11 cellular contexts compared by ENCODE assay signal in genomic region chr17:4640561-4641188, GRCh38. TPM values are rescaled to one million over a fixed set of nuclear protein-coding genes. Genes with fewer than 3 reads are reported as not detected.
A peak's percentile ranks its signal among the peaks of the same experiment; 100 is the strongest.
DNase-seq lines count a peak whose midpoint lies in the region; ATAC-seq and TF ChIP-seq lines count a peak whose summit lies in the region.
"Not testable (repeated sequence)": the region's sequence is repeated elsewhere in the genome, so short reads cannot be mapped to it uniquely, and the experiment has no call there.
"Had no signal": no experiment of that assay in that cellular context is flagged by ENCODE, and none has a peak within 500 bp of the region (broad histone marks: within the 10 kb centered on the region; RNA-seq: fewer than 3 reads in every experiment).

No MANE protein-coding gene starts in this region.

- H3K4me3 Mint-ChIP-seq in GM23338: peak overlapping the region; percentile 74
- not testable (repeated sequence) for H3K4me3 Mint-ChIP-seq in activated naive CD4-positive, alpha-beta T cell treated with anti-CD3 and anti-CD28 coated beads for 36 hours
- peak overlapping the region; percentile 31 for H3K4me3 Mint-ChIP-seq in endodermal cell

- DNase-seq in GM23338 (ENCODE audit: low spot score): peak; percentile 36
- DNase-seq in NT2/D1 (ENCODE audit: low read depth, low spot score); endodermal cell: not testable (repeated sequence)
- DNase-seq in activated CD4-positive, alpha-beta T cell treated with anti-CD3 and anti-CD28 coated beads, Interleukin-2, amount 50 U/mL, for 48 hours: peak; percentile 33 to 44
- DNase-seq in activated naive CD4-positive, alpha-beta T cell treated with anti-CD3 and anti-CD28 coated beads for 36 hours: peak; percentile 61
- peak; percentile 50 for DNase-seq in stimulated activated CD4-positive, alpha-beta T cell treated with anti-CD3 and anti-CD28 coated beads, Interleukin-15, amount 100 ng/mL, for 24 hours

- H3K79me2 ChIP-seq in GM23338 (replicated peaks; ENCODE audit: insufficient read depth): not testable (repeated sequence)

- H3K4me3 ChIP-seq in GM23338 (peak overlapping the region; percentile 69), NT2/D1 (ENCODE audit: insufficient read length, low read depth) (peak overlapping the region; percentile 16), endodermal cell (ENCODE audit: low read length) (peak overlapping the region; percentile 40), mesodermal cell (ENCODE audit: extremely low read depth, insufficient read depth, low read length, poor library complexity, severe bottlenecking) (peak overlapping the region; percentile 7)

- peak; percentile 19 for ATAC-seq in GM23338

- not testable (repeated sequence) for H3F3A ChIP-seq in GM23338 (replicated peaks; ENCODE audit: low read depth)

- peaks cover 79% of the 10 kb centered on the region for H3K27me3 ChIP-seq in GM23338 (ENCODE audit: insufficient read depth)
- H3K27me3 ChIP-seq in NT2/D1 (ENCODE audit: insufficient read depth, insufficient read length): peaks cover 66% of the 10 kb centered on the region
- peaks cover 92% of the 10 kb centered on the region for H3K27me3 ChIP-seq in endodermal cell (ENCODE audit: control insufficient read depth, insufficient read depth, low read length, poor library complexity, severe bottlenecking)

- not testable (repeated sequence) for H3K9me3 ChIP-seq in NT2/D1 (ENCODE audit: insufficient read depth, low read length); endodermal cell (ENCODE audit: control insufficient read depth, low read length); mesodermal cell (ENCODE audit: control insufficient read depth, low read length)

- not testable (repeated sequence) for H3K27ac Mint-ChIP-seq in GM23338; activated naive CD4-positive, alpha-beta T cell treated with anti-CD3 and anti-CD28 coated beads for 36 hours; endodermal cell

- not testable (repeated sequence) for H3K9me2 ChIP-seq in GM23338 (ENCODE audit: insufficient read depth)

- H3K4me1 Mint-ChIP-seq in GM23338 (peaks cover 44% of the 10 kb centered on the region), endodermal cell (peaks cover 11% of the 10 kb centered on the region)
- peaks cover 21% of the 10 kb centered on the region for H3K4me1 Mint-ChIP-seq in activated naive CD4-positive, alpha-beta T cell treated with anti-CD3 and anti-CD28 coated beads for 36 hours (ENCODE audit: low read depth)

- peak overlapping the region; percentile 90 for H3K4me2 ChIP-seq in GM23338

- not testable (repeated sequence) for H3K36me3 Mint-ChIP-seq in GM23338 (ENCODE audit: low read depth); activated naive CD4-positive, alpha-beta T cell treated with anti-CD3 and anti-CD28 coated beads for 36 hours (ENCODE audit: low read depth); endodermal cell (ENCODE audit: low read depth)

- H3K4me1 ChIP-seq in GM23338 (ENCODE audit: insufficient read depth): peaks cover 11% of the 10 kb centered on the region
- H3K4me1 ChIP-seq in NT2/D1 (ENCODE audit: insufficient read depth, insufficient read length); endodermal cell (ENCODE audit: control insufficient read depth, insufficient read depth, low read length); mesodermal cell (ENCODE audit: control insufficient read depth, insufficient read depth, low read length, poor library complexity, severe bottlenecking): not testable (repeated sequence)

- intact Hi-C loops in activated naive CD4-positive, alpha-beta T cell treated with anti-CD3 and anti-CD28 coated beads for 36 hours (cut with micrococcal nuclease): not testable (repeated sequence)

- TF ChIP-seq CTCF in GM23338 (conservative IDR thresholded peaks at IDR 0.05; ENCODE audit: low read depth in 2 of 2); endodermal cell (conservative IDR thresholded peaks at IDR 0.05): not testable (repeated sequence)

- WGBS in endodermal cell (ENCODE audit: insufficient coverage in 1 of 2, insufficient read length in 1 of 2), 2 experiments: 0 to 3% methylated on average over 2 to 21 of the region's 41 CpGs
- WGBS in mesodermal cell (ENCODE audit: insufficient coverage in 2 of 2), 2 experiments: 0% methylated on average over 5 of the region's 41 CpGs; no CpG with 5 or more reads in 1 of the 2 experiments

- not testable (repeated sequence) for H3K36me3 ChIP-seq in GM23338 (ENCODE audit: insufficient read depth); NT2/D1 (ENCODE audit: insufficient read depth, insufficient read length, low read length); endodermal cell (ENCODE audit: control insufficient read depth, insufficient read depth, low read length); mesodermal cell (ENCODE audit: control insufficient read depth, insufficient read depth, low read length)

- H2AFZ ChIP-seq in GM23338: not testable (repeated sequence)

- not testable (repeated sequence) for H3K9ac ChIP-seq in NT2/D1 (ENCODE audit: insufficient read length, low read depth); endodermal cell (ENCODE audit: extremely low read depth, low read length, poor library complexity, severe bottlenecking)

- peaks cover 80% of the 10 kb centered on the region for H3K27me3 Mint-ChIP-seq in GM23338 (ENCODE audit: insufficient read depth, low read depth, poor library complexity)
- H3K27me3 Mint-ChIP-seq in activated naive CD4-positive, alpha-beta T cell treated with anti-CD3 and anti-CD28 coated beads for 36 hours (ENCODE audit: low read depth): peaks cover 76% of the 10 kb centered on the region
- peaks cover 91% of the 10 kb centered on the region for H3K27me3 Mint-ChIP-seq in endodermal cell (ENCODE audit: insufficient read depth)

- CTCF ChIA-PET in activated naive CD4-positive, alpha-beta T cell treated with anti-CD3 and anti-CD28 coated beads for 36 hours (lab: Charles Lee): not testable (repeated sequence)

- not testable (repeated sequence) for H4K20me1 ChIP-seq in GM23338 (replicated peaks; ENCODE audit: insufficient read depth)

- H3K9me3 Mint-ChIP-seq in GM23338; activated naive CD4-positive, alpha-beta T cell treated with anti-CD3 and anti-CD28 coated beads for 36 hours; endodermal cell: not testable (repeated sequence)

- H3K27ac ChIP-seq in GM23338 (ENCODE audit: low read depth); endodermal cell (ENCODE audit: low read depth, low read length); mesodermal cell (ENCODE audit: low read depth, low read length, severe bottlenecking): not testable (repeated sequence)

RNA-seq across cellular contexts. Expression of gene ALOX15, which starts 0.8 kb away (rescaled TPM):
- total RNA-seq in GM23338 (2014; rRNA removed; shearing (Covaris generic)): 1.1 and 1.4 TPM in 2 replicates
- 0.28 and 1.2 TPM in 2 replicates for polyA plus RNA-seq in GM23338 (2016; fragmentation: Nextera tagmentation; extraction: Ambion mirVana)
- total RNA-seq in activated naive CD4-positive, alpha-beta T cell treated with anti-CD3 and anti-CD28 coated beads for 36 hours: not detected
- total RNA-seq in endodermal cell: not detected
- polyA plus RNA-seq in endodermal cell (2013, experiment 1 of 2): 0.18 TPM
- polyA plus RNA-seq in endodermal cell (2013, experiment 2 of 2): not detected
- 4.2 TPM for polyA plus RNA-seq in mesodermal cell (2013, experiment 1 of 2)
- polyA plus RNA-seq in mesodermal cell (2013, experiment 2 of 2): 6.6 TPM
- total RNA-seq: LHCN-M2, tibial nerve had no signal
- polyA plus RNA-seq: BJ, psoas muscle had no signal

RNA-seq across cellular contexts. Expression of gene SMTNL2, which starts 56.3 kb away (rescaled TPM):
- total RNA-seq in GM23338 (2014; rRNA removed; shearing (Covaris generic)): 1.7 and 4.3 TPM in 2 replicates
- polyA plus RNA-seq in GM23338 (2016; fragmentation: Nextera tagmentation; extraction: Ambion mirVana): 1.3 and 3.1 TPM in 2 replicates
- total RNA-seq in activated naive CD4-positive, alpha-beta T cell treated with anti-CD3 and anti-CD28 coated beads for 36 hours: not detected
- total RNA-seq in endodermal cell: under 1 TPM; 0.51 to 0.79 TPM
- polyA plus RNA-seq in endodermal cell (2013, experiment 1 of 2): 2.5 TPM
- 3.0 TPM for polyA plus RNA-seq in endodermal cell (2013, experiment 2 of 2)
- 12.7 TPM for polyA plus RNA-seq in mesodermal cell (2013, experiment 1 of 2)
- polyA plus RNA-seq in mesodermal cell (2013, experiment 2 of 2): 12.1 TPM
- total RNA-seq: LHCN-M2 had no signal
- polyA plus RNA-seq: BJ had no signal

Comparison
In these comparisons a context has a peak if more than half of its experiments do, and no peak if none do; other contexts are left out.
1. H3K4me3 ChIP-seq: peak in every context shown above with its lines; median percentile 69 in GM23338; 40 in endodermal cell; 16 in NT2/D1; 7 in mesodermal cell.